ENCODE assay signal across 1 cellular context in the genomic region with DNA sequence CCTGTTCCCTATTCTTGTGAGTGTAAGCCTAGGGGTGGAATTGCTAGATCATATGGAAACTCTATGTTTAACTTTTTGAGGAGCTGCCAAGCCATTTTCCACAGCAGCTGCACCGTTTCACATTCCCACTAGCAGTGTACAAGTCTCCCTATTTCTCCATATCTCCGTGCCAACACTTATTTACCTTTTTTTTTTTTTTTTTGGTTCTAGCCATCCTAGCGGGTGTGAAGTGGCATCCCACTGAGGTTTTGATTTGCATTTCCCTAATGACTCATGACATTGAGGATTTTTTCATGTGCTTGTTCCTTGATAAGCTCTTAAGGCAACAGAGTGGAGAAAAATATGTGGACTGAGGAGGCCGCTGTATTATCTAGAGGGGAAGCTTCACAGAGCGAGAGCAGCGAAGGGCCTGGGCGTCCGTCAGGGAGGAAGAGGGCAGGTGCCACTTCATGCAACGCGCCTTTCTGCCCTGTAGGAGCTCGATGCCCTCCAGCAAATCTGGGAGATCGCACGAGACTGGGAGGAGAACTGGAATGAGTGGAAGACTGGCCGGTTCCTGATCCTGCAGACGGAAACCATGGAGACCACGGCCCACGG.
TF ChIP-seq lines count a peak whose summit lies in the region.

No MANE protein-coding gene starts in this region.

TF ChIP-seq in HEK293, 187 proteins besides CTCF, POLR2A, EP300 and RAD21 (continued from another document):
- no peak for TF ChIP-seq ZBTB44 (tag by site-specific recombination; IDR thresholded peaks at IDR 0.05)
